15 cellular contexts compared by ENCODE assay signal in the genomic region with DNA sequence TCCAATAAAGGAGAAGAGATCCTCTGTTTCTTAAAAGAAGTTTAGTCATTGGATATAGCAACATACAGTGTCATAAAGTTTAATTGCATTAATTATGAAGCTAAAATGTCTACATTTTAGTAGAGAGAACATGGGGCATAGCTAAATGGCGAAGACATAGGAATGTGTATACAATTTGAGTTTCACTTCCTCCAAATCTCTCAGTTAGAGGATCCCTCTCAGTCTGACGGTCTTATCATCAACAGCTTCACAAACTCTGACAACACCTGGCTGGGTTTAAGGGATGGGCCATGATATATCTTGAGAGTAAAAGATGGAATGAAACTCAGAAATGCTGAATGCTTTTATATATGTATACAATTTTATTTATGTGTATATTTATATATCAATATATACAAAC.
DNase-seq lines count a peak whose midpoint lies in the region; ATAC-seq, FAIRE-seq and TF ChIP-seq lines count a peak whose summit lies in the region.
"Had no signal": no experiment of that assay in that cellular context is flagged by ENCODE, and none has a peak within 500 bp of the region (broad histone marks: within the 10 kb centered on the region; RNA-seq: fewer than 3 reads in every experiment).

No MANE protein-coding gene starts in this region.

- no peak overlapping the region for H3K4me3 Mint-ChIP-seq in naive B cell
- H3K4me3 Mint-ChIP-seq: activated CD4-positive, alpha-beta memory T cell treated with anti-CD3 and anti-CD28 coated beads, Interleukin-2, amount 10 ng/mL, durations not matched to agents 7 days and 5 days; activated naive CD8-positive, alpha-beta T cell treated with anti-CD3 and anti-CD28 coated beads, Interleukin-2, amount 10 ng/mL, durations not matched to agents 7 days and 5 days had no signal

- no peaks in the 10 kb centered on the region for H3K36me3 ChIP-seq in pancreas
- H3K36me3 ChIP-seq: lower lobe of right lung, transverse colon had no signal

- H3K9me3 Mint-ChIP-seq in naive B cell, result no peaks in the 10 kb centered on the region
- H3K9me3 Mint-ChIP-seq: activated CD4-positive, alpha-beta memory T cell treated with anti-CD3 and anti-CD28 coated beads, Interleukin-2, amount 10 ng/mL, durations not matched to agents 7 days and 5 days; activated naive CD8-positive, alpha-beta T cell treated with anti-CD3 and anti-CD28 coated beads, Interleukin-2, amount 10 ng/mL, durations not matched to agents 7 days and 5 days had no signal

- H3K27me3 Mint-ChIP-seq in naive B cell, result no peaks in the 10 kb centered on the region
- H3K27me3 Mint-ChIP-seq: activated CD4-positive, alpha-beta memory T cell treated with anti-CD3 and anti-CD28 coated beads, Interleukin-2, amount 10 ng/mL, durations not matched to agents 7 days and 5 days; activated naive CD8-positive, alpha-beta T cell treated with anti-CD3 and anti-CD28 coated beads, Interleukin-2, amount 10 ng/mL, durations not matched to agents 7 days and 5 days had no signal

- no peak overlapping the region for H3K27ac ChIP-seq in pancreas
- H3K27ac ChIP-seq: lower lobe of right lung had no signal

- no peak for TF ChIP-seq CTCF in pancreas (IDR thresholded peaks at IDR 0.05)

- H3K4me1 Mint-ChIP-seq in naive B cell, result peaks cover 15 to 21% (median 20%) of the 10 kb centered on the region in 3 donors
- H3K4me1 Mint-ChIP-seq: activated CD4-positive, alpha-beta memory T cell treated with anti-CD3 and anti-CD28 coated beads, Interleukin-2, amount 10 ng/mL, durations not matched to agents 7 days and 5 days; activated naive CD8-positive, alpha-beta T cell treated with anti-CD3 and anti-CD28 coated beads, Interleukin-2, amount 10 ng/mL, durations not matched to agents 7 days and 5 days had no signal

- intact Hi-C loops in sciatic nerve (cut with DNase I), result no loop called here
- intact Hi-C loops in pancreas (cut with DNase I), result no loop called here

- DNase-seq in naive B cell (peak; percentile 27), sciatic nerve (ENCODE audit: low spot score) (no peak), HPDE6-E6E7 (ENCODE audit: extremely low spot score) (no peak), pancreas (no peak), NCI-H1930 (lab: John Stamatoyannopoulos, UW) (no peak)
- DNase-seq: activated CD4-positive, alpha-beta memory T cell treated with anti-CD3 and anti-CD28 coated beads, Interleukin-2, amount 10 ng/mL, durations not matched to agents 7 days and 5 days; activated naive CD8-positive, alpha-beta T cell treated with anti-CD3 and anti-CD28 coated beads, Interleukin-2, amount 10 ng/mL, durations not matched to agents 7 days and 5 days; DMS79 treated with DMSO at 0.1 percent for 48 hours; lower lobe of right lung; NCI-H1417; NK-92 treated with Interleukin-12 subunit alpha and Interleukin-12 subunit beta, amount 100 ng/mL, for 24 hours; transverse colon had no signal

- no peak overlapping the region for H3K4me3 ChIP-seq in pancreas
- H3K4me3 ChIP-seq: lower lobe of right lung, transverse colon had no signal

- ATAC-seq in GM18873 (IDR thresholded peaks at IDR 0.05; ENCODE audit: low FRiP score, unreplicated experiment) (peak; percentile 86), GM21619 (IDR thresholded peaks at IDR 0.05; ENCODE audit: unreplicated experiment) (peak; percentile 89), HG03439 (IDR thresholded peaks at IDR 0.05; ENCODE audit: unreplicated experiment) (peak; percentile 67), naive B cell (ENCODE audit: low read depth in 2 of 2) (peak; percentile 93 to 97), sciatic nerve (no peak), pancreas (no peak)

- no peaks in the 10 kb centered on the region for H3K27me3 ChIP-seq in pancreas
- H3K27me3 ChIP-seq: transverse colon had no signal

- FAIRE-seq in pancreas (lab: Jason Lieb, UNC), result no peak

- 86 to 91% methylated on average over 2 of the region's 2 CpGs for WGBS in pancreas, 2 donors

- H3K9me3 ChIP-seq in pancreas, result no peaks in the 10 kb centered on the region
- H3K9me3 ChIP-seq: lower lobe of right lung, transverse colon had no signal

- no peaks in the 10 kb centered on the region for H3K36me3 Mint-ChIP-seq in naive B cell
- H3K36me3 Mint-ChIP-seq: activated naive CD8-positive, alpha-beta T cell treated with anti-CD3 and anti-CD28 coated beads, Interleukin-2, amount 10 ng/mL, durations not matched to agents 7 days and 5 days had no signal

- H3K4me1 ChIP-seq in pancreas, result peaks cover 0 to 15% (median 5%) of the 10 kb centered on the region in 3 donors

- H3K27ac Mint-ChIP-seq in naive B cell, result peak overlapping the region in 2 of 6 donors; percentile 17 to 64
- H3K27ac Mint-ChIP-seq: activated CD4-positive, alpha-beta memory T cell treated with anti-CD3 and anti-CD28 coated beads, Interleukin-2, amount 10 ng/mL, durations not matched to agents 7 days and 5 days; activated naive CD8-positive, alpha-beta T cell treated with anti-CD3 and anti-CD28 coated beads, Interleukin-2, amount 10 ng/mL, durations not matched to agents 7 days and 5 days had no signal

Comparison
In these comparisons a context has a peak if more than half of its experiments do, and no peak if none do; other contexts are left out.
1. ATAC-seq: peak in GM18873 (single experiment), GM21619 (single experiment), HG03439 (single experiment) and naive B cell (2 of 2); none in sciatic nerve (single experiment) and pancreas (0 of 4).